ENCODE assay signal across 24 cellular contexts in genomic region chr4:1678244-1678643, GRCh38.
"Had no signal": no experiment of that assay in that cellular context is flagged by ENCODE, and none has a peak within 500 bp of the region (broad histone marks: within the 10 kb centered on the region; RNA-seq: fewer than 3 reads in every experiment).

No MANE protein-coding gene starts in this region.

- H3K36me3 ChIP-seq: left ventricle myocardium inferior, lower lobe of right lung, pancreas, right lobe of liver, thoracic aorta, transverse colon had no signal

- H3K27me3 Mint-ChIP-seq: memory B cell; stimulated activated memory B cell treated with anti-CD40 and anti-IgM and Interleukin-4, amounts not matched to agents 10 μg/mL and 1 μg/mL and 100 μg/mL, for 72 hours had no signal

- H3K27ac Mint-ChIP-seq: endodermal cell; memory B cell; mesothelial cell of epicardium; natural killer cell; stimulated activated memory B cell treated with anti-CD40 and anti-IgM and Interleukin-4, amounts not matched to agents 10 μg/mL and 1 μg/mL and 100 μg/mL, for 72 hours; stimulated activated naive CD8-positive, alpha-beta T cell treated with anti-CD3 and anti-CD28 coated beads, Interleukin-15, Interleukin-2, amounts not matched to agents 100 ng/mL and 50 ng/mL, for 24 hours had no signal

- DNase-seq: endodermal cell; erythroblast; foreskin keratinocyte; head of caudate nucleus; kidney; left cardiac atrium; left ventricle myocardium inferior; lower lobe of right lung; natural killer cell; occipital lobe; psoas muscle; retina; stimulated activated CD4-positive, alpha-beta T cell treated with anti-CD3 and anti-CD28 coated beads, Interleukin-15, amount 100 ng/mL, for 24 hours; stimulated activated CD4-positive, alpha-beta T cell treated with anti-CD3 and anti-CD28 coated beads, Interleukin-1b, Interleukin-23, amount 100 ng/mL, for 48 hours; stimulated activated CD4-positive, alpha-beta T cell treated with anti-CD3 and anti-CD28 coated beads, Interleukin-4, amount 100 ng/mL, for 24 hours; transverse colon had no signal

- H3K27ac ChIP-seq: foreskin keratinocyte, hepatocyte, left ventricle myocardium inferior, lower lobe of right lung, pancreas, psoas muscle, right lobe of liver, thoracic aorta, transverse colon had no signal

- H3K9me3 Mint-ChIP-seq: endodermal cell; memory B cell; mesothelial cell of epicardium; natural killer cell; stimulated activated memory B cell treated with anti-CD40 and anti-IgM and Interleukin-4, amounts not matched to agents 10 μg/mL and 1 μg/mL and 100 μg/mL, for 72 hours; stimulated activated naive CD8-positive, alpha-beta T cell treated with anti-CD3 and anti-CD28 coated beads, Interleukin-15, Interleukin-2, amounts not matched to agents 100 ng/mL and 50 ng/mL, for 24 hours had no signal

- H3K36me3 Mint-ChIP-seq: memory B cell; mesothelial cell of epicardium; natural killer cell; stimulated activated memory B cell treated with anti-CD40 and anti-IgM and Interleukin-4, amounts not matched to agents 10 μg/mL and 1 μg/mL and 100 μg/mL, for 72 hours had no signal

- H3K4me3 ChIP-seq: hepatocyte, left ventricle myocardium inferior, lower lobe of right lung, pancreas, psoas muscle, right lobe of liver, thoracic aorta, transverse colon had no signal

- H3K4me3 Mint-ChIP-seq: endodermal cell; memory B cell; mesothelial cell of epicardium; natural killer cell; stimulated activated memory B cell treated with anti-CD40 and anti-IgM and Interleukin-4, amounts not matched to agents 10 μg/mL and 1 μg/mL and 100 μg/mL, for 72 hours; stimulated activated naive CD8-positive, alpha-beta T cell treated with anti-CD3 and anti-CD28 coated beads, Interleukin-15, Interleukin-2, amounts not matched to agents 100 ng/mL and 50 ng/mL, for 24 hours had no signal

- H3K27me3 ChIP-seq: foreskin keratinocyte, hepatocyte, pancreas, right lobe of liver, transverse colon had no signal

- H3K9me3 ChIP-seq: left ventricle myocardium inferior, lower lobe of right lung, pancreas, psoas muscle, right lobe of liver, thoracic aorta, transverse colon had no signal
